2 cellular contexts compared by ENCODE assay signal in genomic region chr15:31148622-31149505, GRCh38.
TF ChIP-seq lines count a peak whose summit lies in the region.

No MANE protein-coding gene starts in this region.

TF ChIP-seq in A549, 52 proteins besides CTCF, POLR2A, EP300 and RAD21:
- TF ChIP-seq HOXB13 (CRISPR knock-in tag; IDR thresholded peaks at IDR 0.05; ENCODE audit: low read depth), result no peak
- TF ChIP-seq NFE2L2 (conservative IDR thresholded peaks at IDR 0.05; ENCODE audit: low read length), result no peak
- TF ChIP-seq FOSB (CRISPR knock-in tag; IDR thresholded peaks at IDR 0.05), result no peak
- no peak for TF ChIP-seq MAFK (IDR thresholded peaks at IDR 0.05; ENCODE audit: partially characterized antibody)
- no peak for TF ChIP-seq ZFP36 (IDR thresholded peaks at IDR 0.05; ENCODE audit: borderline replicate concordance, partially characterized antibody)
- TF ChIP-seq JUNB (IDR thresholded peaks at IDR 0.05), result no peak
- TF ChIP-seq ATOH8 (CRISPR knock-in tag; IDR thresholded peaks at IDR 0.05; ENCODE audit: low read depth), result no peak
- TF ChIP-seq JUN (IDR thresholded peaks at IDR 0.05), result no peak
- no peak for TF ChIP-seq CBX8 (IDR thresholded peaks at IDR 0.05)
- TF ChIP-seq MAZ (IDR thresholded peaks at IDR 0.05; ENCODE audit: borderline replicate concordance, low read depth, low read length), result no peak
- TF ChIP-seq TP53 (CRISPR knock-in tag; IDR thresholded peaks at IDR 0.05), result no peak
- no peak for TF ChIP-seq POLR2AphosphoS2 (conservative IDR thresholded peaks at IDR 0.05; ENCODE audit: low read length)
- no peak for TF ChIP-seq NR3C1 (IDR thresholded peaks at IDR 0.05)
- TF ChIP-seq ZC3H11A (IDR thresholded peaks at IDR 0.05), result no peak
- no peak for TF ChIP-seq BHLHE40 (IDR thresholded peaks at IDR 0.05; ENCODE audit: low read depth, low read length)

TF ChIP-seq in H1, 55 proteins besides CTCF, POLR2A, EP300 and RAD21:
- no peak for TF ChIP-seq CEBPB (IDR thresholded peaks at IDR 0.05; ENCODE audit: low read depth, low read length)
- TF ChIP-seq SAP30 (IDR thresholded peaks at IDR 0.05; ENCODE audit: insufficient read depth, insufficient replicate concordance, low read length), result no peak
- TF ChIP-seq RBBP5 (IDR thresholded peaks at IDR 0.05; ENCODE audit: borderline replicate concordance, low read depth, low read length), result no peak
TF ChIP-seq in H1: peak in this region for 0.
